Comparison of ENCODE assay signal across 8 cellular contexts in the genomic region with DNA sequence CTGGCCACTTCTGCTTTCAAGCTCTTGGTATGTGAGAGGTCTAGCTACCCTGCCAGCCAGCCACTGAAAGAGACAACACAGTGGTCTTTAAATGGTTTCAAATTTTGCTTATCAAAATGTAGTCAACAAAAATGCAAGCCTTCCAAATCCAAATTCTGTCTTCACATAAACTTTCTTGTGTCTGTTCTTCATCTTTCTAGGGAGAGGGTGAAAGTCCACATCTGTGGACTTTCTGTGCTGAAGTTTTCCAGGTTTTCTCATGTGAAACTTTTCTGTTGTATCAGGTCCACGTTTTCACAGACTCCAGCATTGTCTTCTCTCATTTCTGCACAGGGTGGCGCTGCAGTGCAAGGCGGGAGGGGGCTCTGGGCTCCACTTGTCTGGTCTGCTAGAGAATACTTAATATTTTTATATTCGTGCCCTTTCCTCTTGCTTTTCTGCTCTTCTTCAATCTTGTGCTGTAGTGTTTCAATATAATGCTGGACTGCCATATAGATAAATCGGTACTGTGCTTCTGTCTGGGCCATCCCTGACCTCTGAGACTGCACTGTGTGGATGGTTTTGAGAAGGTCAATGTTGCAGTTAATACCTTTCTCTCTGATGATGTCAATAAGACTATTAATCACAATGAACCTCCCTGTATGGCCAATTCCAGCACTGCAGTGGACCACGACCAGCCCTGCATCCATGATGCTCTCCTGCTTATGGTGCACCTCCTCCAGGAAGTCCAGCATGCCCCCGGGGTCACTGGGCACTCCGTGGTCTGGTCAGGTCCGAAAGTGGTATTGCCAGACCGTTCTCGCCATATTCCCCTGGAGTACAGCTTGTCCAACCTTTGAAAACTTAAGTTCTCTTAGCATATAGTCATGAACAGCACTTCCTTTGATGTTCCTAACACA.
DNase-seq lines count a peak whose midpoint lies in the region; ATAC-seq and TF ChIP-seq lines count a peak whose summit lies in the region.

No MANE protein-coding gene starts in this region.

- H3K4ac ChIP-seq in H9 (ENCODE audit: low read depth, low read length), result no peak overlapping the region

- H2BK5ac ChIP-seq in H9 (ENCODE audit: insufficient read length, low read length), result no peak overlapping the region

- no peak overlapping the region for H2BK12ac ChIP-seq in H9 (ENCODE audit: insufficient read length, low read depth, low read length)

- no peak overlapping the region for H2BK15ac ChIP-seq in H9 (ENCODE audit: low read depth, low read length)

- H2BK120ac ChIP-seq in H9 (ENCODE audit: low read depth, low read length, poor library complexity, severe bottlenecking), result no peak overlapping the region

- H3K4me3 ChIP-seq in suprapubic skin, result no peak overlapping the region

- TF ChIP-seq CTCF in H9 (conservative IDR thresholded peaks at IDR 0.05), result peak; percentile 87
- TF ChIP-seq CTCF in natural killer cell (IDR thresholded peaks at IDR 0.05), result peak; percentile 93
- TF ChIP-seq CTCF in suprapubic skin (IDR thresholded peaks at IDR 0.05), result peak; percentile 81 to 82

- H3K4me1 Mint-ChIP-seq in H9, result peaks cover 5% of the 10 kb centered on the region in 2 experiments; a peak in 3 of 4 replicates
- H3K4me1 Mint-ChIP-seq in natural killer cell, result peaks cover 47 to 52% of the 10 kb centered on the region in 2 donors

- no peaks in the 10 kb centered on the region for H4K20me1 ChIP-seq in H9 (ENCODE audit: control insufficient read depth, insufficient read depth, insufficient read length)

- no peak overlapping the region for H4K8ac ChIP-seq in H9 (replicated peaks; ENCODE audit: insufficient read length, low read depth, low read length)

- H3K4me3 Mint-ChIP-seq in H9 (no peak overlapping the region), natural killer cell (no peak overlapping the region)

- no peak overlapping the region for H4K5ac ChIP-seq in H9 (ENCODE audit: insufficient read length, low read depth, low read length)

- H3K18ac ChIP-seq in H9 (ENCODE audit: insufficient read length, low read depth, low read length), result no peak overlapping the region

- H3K27me3 Mint-ChIP-seq in H9 (ENCODE audit: low read depth) (peaks cover 8% of the 10 kb centered on the region; the same call in 1 of the 2 replicates), natural killer cell (ENCODE audit: low read depth in 2 of 2) (peaks cover 14 to 15% of the 10 kb centered on the region in 2 donors)

- intact Hi-C loops in natural killer cell (cut with micrococcal nuclease), result loop anchor here (1.0 to 5.0 kb wide), 4 partner anchors 240 to 488 kb away; a partner anchor contains a TSS

- H3K79me2 ChIP-seq in H9 (ENCODE audit: insufficient read depth, low read length), result no peaks in the 10 kb centered on the region; the same call in 1 of the 2 replicates

- H3K27ac Mint-ChIP-seq in H9 (no peak overlapping the region; a peak in 1 of 7 replicates), natural killer cell (peak overlapping the region; percentile 43 to 96)

- no peak overlapping the region for H3K23ac ChIP-seq in H9 (ENCODE audit: insufficient read length, low read depth, low read length)

- H3K23me2 ChIP-seq in H9 (ENCODE audit: insufficient read length, low read depth, low read length, poor library complexity, severe bottlenecking), result no peaks in the 10 kb centered on the region

- H3K56ac ChIP-seq in H9 (ENCODE audit: insufficient read length, low read depth, low read length), result no peak overlapping the region

- H3K36me3 Mint-ChIP-seq in H9 (ENCODE audit: insufficient read depth in 1 of 3, low read depth in 3 of 3) (no peaks in the 10 kb centered on the region), natural killer cell (no peaks in the 10 kb centered on the region)

- H3K4me1 ChIP-seq in H9 (ENCODE audit: insufficient read depth, low read length), result no peaks in the 10 kb centered on the region
- H3K4me1 ChIP-seq in suprapubic skin, result peaks cover 16% of the 10 kb centered on the region

- H4K91ac ChIP-seq in H9 (ENCODE audit: insufficient read length, low read depth, low read length), result no peak overlapping the region

- no CpG with 5 or more reads among the region's 11 CpGs for WGBS in H9 (ENCODE audit: extremely low coverage, insufficient read length, low lambda C conversion rate)
- WGBS in suprapubic skin, result 53% methylated on average over 11 of the region's 11 CpGs

- no peak overlapping the region for H2AK5ac ChIP-seq in H9 (ENCODE audit: insufficient read length, low read length)

- no peak overlapping the region for H3K14ac ChIP-seq in H9 (ENCODE audit: insufficient read depth, low read length)

- H3T11ph ChIP-seq in H9 (ENCODE audit: low read length), result no peak overlapping the region

- no peaks in the 10 kb centered on the region; a peak in 1 of 5 replicates for H3K9me3 Mint-ChIP-seq in H9
- peaks cover 0 to 4% of the 10 kb centered on the region in 2 donors for H3K9me3 Mint-ChIP-seq in natural killer cell

- DNase-seq in COLO829 (ENCODE audit: low spot score), result peak; percentile 59
- DNase-seq in H9, result peak; percentile 45
- peak; percentile 22 for DNase-seq in NOMO-1 treated with dmso at 0.1 percent for 144 hours (lab: John Stamatoyannopoulos, UW; ENCODE audit: unreplicated experiment)
- peak; percentile 74 for DNase-seq in activated CD8-positive, alpha-beta memory T cell treated with anti-CD3 and anti-CD28 coated beads, Interleukin-2, amount 50 U/mL, for 4 hours
- DNase-seq in erythroblast (lab: John Stamatoyannopoulos, UW), result peak; percentile 44 to 76
- DNase-seq in natural killer cell, result peak; percentile 69
- peak in 1 of 2 donors; percentile 72 for DNase-seq in suprapubic skin (ENCODE audit: low spot score in 2 of 2)
- no peak for DNase-seq in GM19238 (ENCODE audit: insufficient read length, low spot score)

- H3K27ac ChIP-seq in H9 (ENCODE audit: insufficient read length, low read depth, low read length), result no peak overlapping the region
- no peak overlapping the region for H3K27ac ChIP-seq in suprapubic skin

- no peak overlapping the region for H3K9ac ChIP-seq in H9 (ENCODE audit: extremely low read depth, insufficient read length, low read length)

- TF ChIP-seq POLR2A in erythroblast (IDR thresholded peaks at IDR 0.05; ENCODE audit: low read length) (no peak), suprapubic skin (IDR thresholded peaks at IDR 0.05) (no peak)

- no peaks in the 10 kb centered on the region for H3K36me3 ChIP-seq in suprapubic skin

- no peaks in the 10 kb centered on the region for H3K79me1 ChIP-seq in H9 (ENCODE audit: insufficient read depth, low read depth, low read length, poor library complexity, severe bottlenecking)

- H2BK20ac ChIP-seq in H9 (ENCODE audit: low read depth, low read length, poor library complexity, severe bottlenecking), result no peak overlapping the region

- no peak overlapping the region for H3K4me2 ChIP-seq in H9 (ENCODE audit: insufficient read depth, insufficient read length, low read length)

- TF ChIP-seq EP300 in suprapubic skin (IDR thresholded peaks at IDR 0.05), result no peak

- no peak overlapping the region for H2AFZ ChIP-seq in H9 (ENCODE audit: low read length)

- peak; percentile 48 to 65 (median 50) for ATAC-seq in natural killer cell

- H3K9me3 ChIP-seq in H9 (ENCODE audit: control insufficient read depth, low read depth, low read length) (no peaks in the 10 kb centered on the region), suprapubic skin (no peaks in the 10 kb centered on the region)

- H3K27me3 ChIP-seq in H9 (ENCODE audit: insufficient read depth, low read length) (no peaks in the 10 kb centered on the region), suprapubic skin (no peaks in the 10 kb centered on the region)

Comparison
In these comparisons a context has a peak if more than half of its experiments do, and no peak if none do; other contexts are left out.
1. H3K27ac Mint-ChIP-seq: peak in natural killer cell (2 of 2); none in H9 (0 of 3).
2. Peak in every context shown above with its lines, with median percentiles within 50 percentile points of each other: CTCF ChIP-seq.